ENCODE assay signal across 1 cellular context in the genomic region with DNA sequence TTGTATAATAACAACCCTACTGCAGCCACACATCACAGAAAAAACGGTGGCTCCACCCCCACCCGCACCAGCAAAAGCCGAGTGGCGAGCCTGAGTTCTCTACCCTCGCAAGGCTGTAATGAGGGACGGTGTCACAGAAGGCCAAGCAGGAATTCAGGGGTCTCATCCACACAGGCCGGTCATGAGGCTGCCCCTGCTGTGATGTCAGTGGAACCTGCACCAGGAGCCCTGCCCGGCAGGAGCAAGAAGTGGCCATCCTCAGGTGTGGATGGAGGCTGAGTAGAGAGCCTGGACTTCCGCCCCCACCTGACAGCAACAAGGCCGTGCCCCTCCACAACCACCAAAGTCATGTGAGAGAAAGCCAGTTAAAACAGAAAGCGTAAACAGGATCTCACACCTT.
TF ChIP-seq lines count a peak whose summit lies in the region.

No MANE protein-coding gene starts in this region.

TF ChIP-seq in K562, 482 proteins besides CTCF, POLR2A, EP300 and RAD21:
- TF ChIP-seq, protein P1, sequence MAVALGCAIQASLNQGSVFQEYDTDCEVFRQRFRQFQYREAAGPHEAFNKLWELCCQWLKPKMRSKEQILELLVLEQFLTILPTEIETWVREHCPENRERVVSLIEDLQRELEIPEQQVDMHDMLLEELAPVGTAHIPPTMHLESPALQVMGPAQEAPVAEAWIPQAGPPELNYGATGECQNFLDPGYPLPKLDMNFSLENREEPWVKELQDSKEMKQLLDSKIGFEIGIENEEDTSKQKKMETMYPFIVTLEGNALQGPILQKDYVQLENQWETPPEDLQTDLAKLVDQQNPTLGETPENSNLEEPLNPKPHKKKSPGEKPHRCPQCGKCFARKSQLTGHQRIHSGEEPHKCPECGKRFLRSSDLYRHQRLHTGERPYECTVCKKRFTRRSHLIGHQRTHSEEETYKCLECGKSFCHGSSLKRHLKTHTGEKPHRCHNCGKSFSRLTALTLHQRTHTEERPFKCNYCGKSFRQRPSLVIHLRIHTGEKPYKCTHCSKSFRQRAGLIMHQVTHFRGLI (CRISPR knock-in tag; IDR thresholded peaks at IDR 0.05), result no peak
- TF ChIP-seq BDP1 (IDR thresholded peaks at IDR 0.05; ENCODE audit: insufficient read depth, insufficient read length) (no peak), KLF16 (IDR thresholded peaks at IDR 0.05) (no peak), ZNF24 (IDR thresholded peaks at IDR 0.05) (no peak), ZNF23 (CRISPR knock-in tag; IDR thresholded peaks at IDR 0.05) (no peak), SRF (CRISPR knock-in tag; IDR thresholded peaks at IDR 0.05) (no peak), HDGF (IDR thresholded peaks at IDR 0.05) (no peak), TAF9B (IDR thresholded peaks at IDR 0.05; ENCODE audit: partially characterized antibody) (no peak)
- TF ChIP-seq, protein P2, sequence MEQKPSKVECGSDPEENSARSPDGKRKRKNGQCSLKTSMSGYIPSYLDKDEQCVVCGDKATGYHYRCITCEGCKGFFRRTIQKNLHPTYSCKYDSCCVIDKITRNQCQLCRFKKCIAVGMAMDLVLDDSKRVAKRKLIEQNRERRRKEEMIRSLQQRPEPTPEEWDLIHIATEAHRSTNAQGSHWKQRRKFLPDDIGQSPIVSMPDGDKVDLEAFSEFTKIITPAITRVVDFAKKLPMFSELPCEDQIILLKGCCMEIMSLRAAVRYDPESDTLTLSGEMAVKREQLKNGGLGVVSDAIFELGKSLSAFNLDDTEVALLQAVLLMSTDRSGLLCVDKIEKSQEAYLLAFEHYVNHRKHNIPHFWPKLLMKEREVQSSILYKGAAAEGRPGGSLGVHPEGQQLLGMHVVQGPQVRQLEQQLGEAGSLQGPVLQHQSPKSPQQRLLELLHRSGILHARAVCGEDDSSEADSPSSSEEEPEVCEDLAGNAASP (IDR thresholded peaks at IDR 0.05), result no peak
- TF ChIP-seq, protein P3, sequence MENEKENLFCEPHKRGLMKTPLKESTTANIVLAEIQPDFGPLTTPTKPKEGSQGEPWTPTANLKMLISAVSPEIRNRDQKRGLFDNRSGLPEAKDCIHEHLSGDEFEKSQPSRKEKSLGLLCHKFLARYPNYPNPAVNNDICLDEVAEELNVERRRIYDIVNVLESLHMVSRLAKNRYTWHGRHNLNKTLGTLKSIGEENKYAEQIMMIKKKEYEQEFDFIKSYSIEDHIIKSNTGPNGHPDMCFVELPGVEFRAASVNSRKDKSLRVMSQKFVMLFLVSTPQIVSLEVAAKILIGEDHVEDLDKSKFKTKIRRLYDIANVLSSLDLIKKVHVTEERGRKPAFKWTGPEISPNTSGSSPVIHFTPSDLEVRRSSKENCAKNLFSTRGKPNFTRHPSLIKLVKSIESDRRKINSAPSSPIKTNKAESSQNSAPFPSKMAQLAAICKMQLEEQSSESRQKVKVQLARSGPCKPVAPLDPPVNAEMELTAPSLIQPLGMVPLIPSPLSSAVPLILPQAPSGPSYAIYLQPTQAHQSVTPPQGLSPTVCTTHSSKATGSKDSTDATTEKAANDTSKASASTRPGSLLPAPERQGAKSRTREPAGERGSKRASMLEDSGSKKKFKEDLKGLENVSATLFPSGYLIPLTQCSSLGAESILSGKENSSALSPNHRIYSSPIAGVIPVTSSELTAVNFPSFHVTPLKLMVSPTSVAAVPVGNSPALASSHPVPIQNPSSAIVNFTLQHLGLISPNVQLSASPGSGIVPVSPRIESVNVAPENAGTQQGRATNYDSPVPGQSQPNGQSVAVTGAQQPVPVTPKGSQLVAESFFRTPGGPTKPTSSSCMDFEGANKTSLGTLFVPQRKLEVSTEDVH (IDR thresholded peaks at IDR 0.05; ENCODE audit: low read depth, partially characterized antibody), result no peak
